Comparison of ENCODE assay signal across 1 cellular context in genomic region chr7:151087247-151088018, GRCh38.
TF ChIP-seq lines count a peak whose summit lies in the region.

No MANE protein-coding gene starts in this region.

TF ChIP-seq in HepG2, 621 proteins besides CTCF, POLR2A, EP300 and RAD21 (continued from another document):
- TF ChIP-seq IKZF4 (CRISPR knock-in tag; IDR thresholded peaks at IDR 0.05; ENCODE audit: borderline replicate concordance, low read depth, not compliant biosample characterization) = peak; percentile 52
- TF ChIP-seq SUZ12 (IDR thresholded peaks at IDR 0.05; ENCODE audit: low read depth, low read length) = no peak
- TF ChIP-seq CREBL2 (CRISPR knock-in tag; IDR thresholded peaks at IDR 0.05; ENCODE audit: borderline replicate concordance) = no peak
- TF ChIP-seq SRSF9 (IDR thresholded peaks at IDR 0.05; ENCODE audit: borderline replicate concordance, insufficient read depth, low read depth, low read length, poor library complexity, severe bottlenecking) = no peak
- 0 out of 2 replicates have a peak, but pooled peaks have one; percentile 23 for TF ChIP-seq ZNF782 (CRISPR knock-in tag; IDR thresholded peaks at IDR 0.05; ENCODE audit: borderline replicate concordance)
- peak; percentile 64 for TF ChIP-seq AGO2 (optimal IDR thresholded peaks at IDR 0.05; ENCODE audit: low read depth, low read length)
- 0 out of 2 replicates have a peak, but pooled peaks have one; percentile 55 for TF ChIP-seq MAF1 (CRISPR knock-in tag; IDR thresholded peaks at IDR 0.05; ENCODE audit: borderline replicate concordance)
- no peak for TF ChIP-seq CCAR2 (optimal IDR thresholded peaks at IDR 0.05; ENCODE audit: low read depth, low read length)
- TF ChIP-seq ZNF224 (CRISPR knock-in tag; IDR thresholded peaks at IDR 0.05) = no peak
- peak; percentile 20; the same call in 1 of the 2 replicates for TF ChIP-seq ZSCAN20 (CRISPR knock-in tag; IDR thresholded peaks at IDR 0.05; ENCODE audit: borderline replicate concordance)
- no peak for TF ChIP-seq ZNF329 (CRISPR knock-in tag; IDR thresholded peaks at IDR 0.05; ENCODE audit: low read depth)
- no peak for TF ChIP-seq EED (CRISPR knock-in tag; IDR thresholded peaks at IDR 0.05)
- no peak for TF ChIP-seq ZFP37 (CRISPR knock-in tag; IDR thresholded peaks at IDR 0.05; ENCODE audit: borderline replicate concordance)
- peak; percentile 40; the same call in 1 of the 2 replicates for TF ChIP-seq GATAD2A (CRISPR knock-in tag; IDR thresholded peaks at IDR 0.05)
- no peak for TF ChIP-seq SOX13 (IDR thresholded peaks at IDR 0.05)
- TF ChIP-seq SOX13 (CRISPR knock-in tag; conservative IDR thresholded peaks at IDR 0.05 in 1 of 2, IDR thresholded peaks at IDR 0.05 in 1 of 2) = no peak
- peak; percentile 43; the same call in 1 of the 2 replicates for TF ChIP-seq ZNF143 (CRISPR knock-in tag; IDR thresholded peaks at IDR 0.05)
- TF ChIP-seq ZBTB7A (CRISPR knock-in tag; IDR thresholded peaks at IDR 0.05) = peak; percentile 26; the same call in 1 of the 2 replicates
- TF ChIP-seq ZNF777 (CRISPR knock-in tag; IDR thresholded peaks at IDR 0.05) = peak; percentile 52; the same call in 1 of the 2 replicates
- TF ChIP-seq HCFC1 (IDR thresholded peaks at IDR 0.05; ENCODE audit: low read depth, low read length) = no peak
- no peak for TF ChIP-seq GFI1 (CRISPR knock-in tag; IDR thresholded peaks at IDR 0.05; ENCODE audit: borderline replicate concordance)
- peak; percentile 16; the same call in 1 of the 2 replicates for TF ChIP-seq SP5 (CRISPR knock-in tag; IDR thresholded peaks at IDR 0.05; ENCODE audit: borderline replicate concordance, low read depth)
- TF ChIP-seq ZNF251 (CRISPR knock-in tag; IDR thresholded peaks at IDR 0.05) = 0 out of 2 replicates have a peak, but pooled peaks have one; percentile 63
- peak; percentile 53; the same call in 1 of the 2 replicates for TF ChIP-seq POLR2G (IDR thresholded peaks at IDR 0.05; ENCODE audit: low read depth, low read length)
- TF ChIP-seq HMGXB4 (CRISPR knock-in tag; IDR thresholded peaks at IDR 0.05; ENCODE audit: borderline replicate concordance in 1 of 2, low read depth in 1 of 2) = peak; percentile 39 to 88; a peak in 3 of 4 replicates
- no peak for TF ChIP-seq ZNF609 (CRISPR knock-in tag; IDR thresholded peaks at IDR 0.05; ENCODE audit: borderline replicate concordance)
- no peak for TF ChIP-seq SMYD3 (CRISPR knock-in tag; IDR thresholded peaks at IDR 0.05)
- TF ChIP-seq ZNF180 (CRISPR knock-in tag; IDR thresholded peaks at IDR 0.05; ENCODE audit: borderline replicate concordance, low read depth) = no peak
- TF ChIP-seq KLF9 (CRISPR knock-in tag; IDR thresholded peaks at IDR 0.05; ENCODE audit: low read depth) = no peak
- no peak for TF ChIP-seq FUBP1 (CRISPR knock-in tag; IDR thresholded peaks at IDR 0.05; ENCODE audit: borderline replicate concordance)
- TF ChIP-seq ASH2L (IDR thresholded peaks at IDR 0.05; ENCODE audit: insufficient read length, low read depth, low read length) = peak; percentile 55
- TF ChIP-seq ZNF546 (CRISPR knock-in tag; conservative IDR thresholded peaks at IDR 0.05) = no peak
- peak; percentile 79 for TF ChIP-seq MTERF4 (CRISPR knock-in tag; IDR thresholded peaks at IDR 0.05)
- TF ChIP-seq FOXK2 (IDR thresholded peaks at IDR 0.05) = no peak
- 0 out of 2 replicates have a peak, but pooled peaks have one; percentile 19 for TF ChIP-seq ADNP (CRISPR knock-in tag; IDR thresholded peaks at IDR 0.05)
- TF ChIP-seq ZNF431 (CRISPR knock-in tag; IDR thresholded peaks at IDR 0.05; ENCODE audit: borderline replicate concordance, low read depth) = no peak; the same call in 1 of the 2 replicates
- TF ChIP-seq EHMT2 (IDR thresholded peaks at IDR 0.05; ENCODE audit: borderline replicate concordance, low read depth, low read length) = no peak
- no peak for TF ChIP-seq ZNF382 (CRISPR knock-in tag; IDR thresholded peaks at IDR 0.05; ENCODE audit: borderline replicate concordance)
- no peak for TF ChIP-seq ZNF737 (CRISPR knock-in tag; IDR thresholded peaks at IDR 0.05; ENCODE audit: borderline replicate concordance)
- TF ChIP-seq ZNF549 (CRISPR knock-in tag; IDR thresholded peaks at IDR 0.05) = no peak
- no peak for TF ChIP-seq SP2 (CRISPR knock-in tag; IDR thresholded peaks at IDR 0.05)
- peak; percentile 90 for TF ChIP-seq ZFX (CRISPR knock-in tag; IDR thresholded peaks at IDR 0.05; ENCODE audit: low read depth)
- TF ChIP-seq HDAC6 (IDR thresholded peaks at IDR 0.05; ENCODE audit: low read depth, low read length) = no peak
- TF ChIP-seq E2F5 (CRISPR knock-in tag; conservative IDR thresholded peaks at IDR 0.05) = 0 out of 2 replicates have a peak, but pooled peaks have one; percentile 4
- TF ChIP-seq HOXD1 (CRISPR knock-in tag; IDR thresholded peaks at IDR 0.05) = no peak
- no peak for TF ChIP-seq NKX3-1 (CRISPR knock-in tag; IDR thresholded peaks at IDR 0.05)
- 0 out of 2 replicates have a peak, but pooled peaks have one; percentile 10 for TF ChIP-seq ZBTB33 (CRISPR knock-in tag; IDR thresholded peaks at IDR 0.05)
- TF ChIP-seq ZFP91 (CRISPR knock-in tag; IDR thresholded peaks at IDR 0.05; ENCODE audit: borderline replicate concordance) = peak; percentile 31; the same call in 1 of the 2 replicates
- no peak; the same call in 1 of the 2 replicates for TF ChIP-seq ZNF792 (CRISPR knock-in tag; IDR thresholded peaks at IDR 0.05)
